Comparison of ENCODE assay signal across 19 cellular contexts in the genomic region with DNA sequence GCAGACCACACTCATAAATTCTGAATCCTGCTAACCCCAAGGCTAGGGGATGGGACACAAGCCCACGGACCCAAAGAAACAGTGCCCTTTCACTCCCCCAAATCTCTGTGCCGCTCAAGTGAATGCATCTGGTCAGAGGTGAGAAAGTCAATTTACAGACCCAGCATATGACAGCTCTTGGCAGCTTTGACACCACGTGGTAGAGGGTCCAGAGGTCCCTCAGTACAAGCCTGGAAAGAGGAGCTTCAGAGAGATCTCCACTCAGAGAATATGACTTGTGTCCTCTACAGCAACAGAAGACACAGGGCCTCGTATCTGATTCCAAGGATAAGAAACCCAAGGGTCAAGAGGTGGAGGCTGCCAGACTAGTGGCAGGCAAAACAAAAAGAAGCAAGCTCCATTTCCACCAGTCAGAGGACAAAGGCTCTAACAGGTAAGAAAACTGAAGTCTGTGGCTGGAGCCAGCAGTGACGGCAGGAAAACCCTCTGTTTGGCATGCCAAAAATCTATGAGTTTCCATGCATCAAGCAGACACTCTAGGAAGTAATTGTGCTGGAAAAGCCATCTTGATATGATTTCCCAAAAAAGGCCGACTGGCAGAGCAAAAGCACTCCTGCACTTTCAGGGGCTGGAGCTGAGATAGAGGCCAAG.
DNase-seq lines count a peak whose midpoint lies in the region; ATAC-seq and TF ChIP-seq lines count a peak whose summit lies in the region.
"Had no signal": no experiment of that assay in that cellular context is flagged by ENCODE, and none has a peak within 500 bp of the region (broad histone marks: within the 10 kb centered on the region; RNA-seq: fewer than 3 reads in every experiment).

No MANE protein-coding gene starts in this region.

- H2AFZ ChIP-seq in mesenchymal stem cell (ENCODE audit: low read depth, low read length) = no peak overlapping the region
- H2AFZ ChIP-seq: hepatocyte had no signal

- peak overlapping the region; percentile 28 to 71 (median 31) for H3K27ac Mint-ChIP-seq in CD4-positive, CD25-positive, alpha-beta regulatory T cell
- H3K27ac Mint-ChIP-seq in endodermal cell = no peak overlapping the region
- no peak overlapping the region for H3K27ac Mint-ChIP-seq in Calu3 (ENCODE audit: unreplicated experiment)
- H3K27ac Mint-ChIP-seq: activated CD4-positive, alpha-beta memory T cell treated with anti-CD3 and anti-CD28 coated beads, Interleukin-2, amount 10 ng/mL, durations not matched to agents 7 days and 5 days; activated naive CD4-positive, alpha-beta T cell treated with anti-CD3 and anti-CD28 coated beads, Interleukin-2, amount 10 ng/mL, durations not matched to agents 7 days and 5 days; mesothelial cell of epicardium; T-cell had no signal

- H3K9me3 Mint-ChIP-seq in CD4-positive, CD25-positive, alpha-beta regulatory T cell = peaks cover 0 to 2% (median 0%) of the 10 kb centered on the region in 7 donors
- no peaks in the 10 kb centered on the region for H3K9me3 Mint-ChIP-seq in endodermal cell
- H3K9me3 Mint-ChIP-seq in Calu3 (ENCODE audit: low read depth, unreplicated experiment) = peaks cover 3% of the 10 kb centered on the region
- H3K9me3 Mint-ChIP-seq: activated CD4-positive, alpha-beta memory T cell treated with anti-CD3 and anti-CD28 coated beads, Interleukin-2, amount 10 ng/mL, durations not matched to agents 7 days and 5 days; mesothelial cell of epicardium; T-cell had no signal

- H3K4me2 ChIP-seq in mesenchymal stem cell (ENCODE audit: low read length, poor library complexity, severe bottlenecking) = no peak overlapping the region
- H3K4me2 ChIP-seq: hepatocyte had no signal

- peak overlapping the region; percentile 78 for H2BK5ac ChIP-seq in mesenchymal stem cell (ENCODE audit: low read depth, low read length, poor library complexity, severe bottlenecking)

- no peak overlapping the region for H3K23ac ChIP-seq in mesenchymal stem cell (ENCODE audit: low read length in 2 of 2)

- peak overlapping the region in 3 of 4 donors; percentile 51 to 55 (median 54) for H3K4me3 Mint-ChIP-seq in CD4-positive, CD25-positive, alpha-beta regulatory T cell
- H3K4me3 Mint-ChIP-seq in endodermal cell = no peak overlapping the region
- H3K4me3 Mint-ChIP-seq in Calu3 (ENCODE audit: low read depth, unreplicated experiment) = no peak overlapping the region
- H3K4me3 Mint-ChIP-seq: activated CD4-positive, alpha-beta memory T cell treated with anti-CD3 and anti-CD28 coated beads, Interleukin-2, amount 10 ng/mL, durations not matched to agents 7 days and 5 days; activated naive CD4-positive, alpha-beta T cell treated with anti-CD3 and anti-CD28 coated beads, Interleukin-2, amount 10 ng/mL, durations not matched to agents 7 days and 5 days; mesothelial cell of epicardium had no signal

- peaks cover 64% of the 10 kb centered on the region for H3K4me1 ChIP-seq in CD4-positive, CD25-positive, alpha-beta regulatory T cell (ENCODE audit: control insufficient read depth, insufficient read depth, low read length, poor library complexity, severe bottlenecking)
- no peaks in the 10 kb centered on the region for H3K4me1 ChIP-seq in endodermal cell (ENCODE audit: control insufficient read depth, insufficient read depth, low read length)
- peaks cover 13% of the 10 kb centered on the region for H3K4me1 ChIP-seq in mesenchymal stem cell (ENCODE audit: control insufficient read depth, insufficient read depth, low read depth, low read length)
- peaks cover 6 to 41% (median 22%) of the 10 kb centered on the region in 4 donors for H3K4me1 ChIP-seq in stomach
- H3K4me1 ChIP-seq: thyroid gland had no signal

- H3K4me1 Mint-ChIP-seq in CD4-positive, CD25-positive, alpha-beta regulatory T cell = peaks cover 21 to 94% (median 63%) of the 10 kb centered on the region in 4 donors
- H3K4me1 Mint-ChIP-seq in endodermal cell (peaks cover 20% of the 10 kb centered on the region), Calu3 (ENCODE audit: low read depth, unreplicated experiment) (peaks cover 33% of the 10 kb centered on the region)

- no peak overlapping the region for H2BK120ac ChIP-seq in mesenchymal stem cell (ENCODE audit: low read depth, low read length)

- H3K27me3 Mint-ChIP-seq in CD4-positive, CD25-positive, alpha-beta regulatory T cell = no peaks in the 10 kb centered on the region
- H3K27me3 Mint-ChIP-seq in endodermal cell (ENCODE audit: insufficient read depth) = no peaks in the 10 kb centered on the region
- no peaks in the 10 kb centered on the region for H3K27me3 Mint-ChIP-seq in Calu3 (ENCODE audit: unreplicated experiment)
- H3K27me3 Mint-ChIP-seq: T-cell had no signal

- no peak for TF ChIP-seq POLR2A in stomach (IDR thresholded peaks at IDR 0.05)

- no peak for ATAC-seq in CD4-positive, CD25-positive, alpha-beta regulatory T cell (ENCODE audit: low read depth in 2 of 2)
- ATAC-seq: T-cell had no signal

- no peak for TF ChIP-seq EP300 in stomach (IDR thresholded peaks at IDR 0.05)

- H3K27ac ChIP-seq in CD4-positive, CD25-positive, alpha-beta regulatory T cell (ENCODE audit: insufficient read depth, low read length, poor library complexity, severe bottlenecking) = no peak overlapping the region
- no peak overlapping the region for H3K27ac ChIP-seq in endodermal cell (ENCODE audit: low read depth, low read length)
- peak overlapping the region; percentile 55 for H3K27ac ChIP-seq in mesenchymal stem cell (ENCODE audit: low read length, poor library complexity, severe bottlenecking)
- no peak overlapping the region for H3K27ac ChIP-seq in stomach
- H3K27ac ChIP-seq: hepatocyte, thyroid gland, VCaP had no signal

- CTCF ChIA-PET in Calu3 (lab: Charles Lee) = no interaction called here

- H4K8ac ChIP-seq in mesenchymal stem cell (ENCODE audit: low read length) = peak overlapping the region; percentile 59

- WGBS in endodermal cell (ENCODE audit: insufficient coverage in 1 of 2, insufficient read length in 1 of 2), 2 experiments = 91 to 93% methylated on average over 5 to 6 of the region's 6 CpGs
- WGBS in mesenchymal stem cell = 87% methylated on average over 5 of the region's 6 CpGs
- 66 to 91% (median 85%) methylated on average over 6 of the region's 6 CpGs for WGBS in stomach, 5 donors

- H3K36me3 ChIP-seq in CD4-positive, CD25-positive, alpha-beta regulatory T cell (ENCODE audit: control insufficient read depth, insufficient read depth, low read length) = no peaks in the 10 kb centered on the region
- H3K36me3 ChIP-seq in endodermal cell (ENCODE audit: control insufficient read depth, insufficient read depth, low read length) (no peaks in the 10 kb centered on the region), mesenchymal stem cell (ENCODE audit: control insufficient read depth in 1 of 2, insufficient read depth in 2 of 2, low read depth in 1 of 2, low read length in 2 of 2) (peaks cover 0 to 5% of the 10 kb centered on the region in 2 experiments), stomach (peaks cover 0 to 7% (median 5%) of the 10 kb centered on the region in 4 donors)
- H3K36me3 ChIP-seq: thyroid gland had no signal

- no peak overlapping the region for H3K4ac ChIP-seq in mesenchymal stem cell (ENCODE audit: low read depth in 1 of 2, low read length in 2 of 2)

- H3K14ac ChIP-seq in mesenchymal stem cell (ENCODE audit: low read length in 2 of 2) = no peak overlapping the region

- H2BK15ac ChIP-seq in mesenchymal stem cell (ENCODE audit: low read depth, poor library complexity, severe bottlenecking) = peak overlapping the region; percentile 26

- H3K36me3 Mint-ChIP-seq in CD4-positive, CD25-positive, alpha-beta regulatory T cell = peaks cover 4% of the 10 kb centered on the region
- peaks cover 16% of the 10 kb centered on the region for H3K36me3 Mint-ChIP-seq in endodermal cell (ENCODE audit: low read depth)
- H3K36me3 Mint-ChIP-seq in Calu3 (ENCODE audit: insufficient read depth, unreplicated experiment) = peaks cover 8% of the 10 kb centered on the region

- no peak overlapping the region for H4K91ac ChIP-seq in mesenchymal stem cell (ENCODE audit: low read length)

- H3K9me3 ChIP-seq in CD4-positive, CD25-positive, alpha-beta regulatory T cell (ENCODE audit: control insufficient read depth in 2 of 2, low read length in 2 of 2) = no peaks in the 10 kb centered on the region
- H3K9me3 ChIP-seq in endodermal cell (ENCODE audit: control insufficient read depth, low read length) (no peaks in the 10 kb centered on the region), mesenchymal stem cell (ENCODE audit: control insufficient read depth, low read length) (no peaks in the 10 kb centered on the region), stomach (no peaks in the 10 kb centered on the region)
- H3K9me3 ChIP-seq: Caco-2, thyroid gland had no signal

- H3K18ac ChIP-seq in mesenchymal stem cell (ENCODE audit: low read depth in 1 of 2, low read length in 2 of 2) = peak overlapping the region; percentile 42 to 60

- BruUV-seq in Calu3 (replicated peaks; lab: Mats Ljungman, UMichigan) = no TSS peak

- peaks cover 20% of the 10 kb centered on the region for H3K79me1 ChIP-seq in mesenchymal stem cell (replicated peaks; ENCODE audit: low read length, poor library complexity, severe bottlenecking)

- H2BK12ac ChIP-seq in mesenchymal stem cell (ENCODE audit: low read length in 2 of 2) = peak overlapping the region in 1 of 2 experiments; percentile 9

- no peaks in the 10 kb centered on the region for H3K27me3 ChIP-seq in CD4-positive, CD25-positive, alpha-beta regulatory T cell (ENCODE audit: control insufficient read depth, insufficient read depth, low read length)
- H3K27me3 ChIP-seq in endodermal cell (ENCODE audit: control insufficient read depth, insufficient read depth, low read length, poor library complexity, severe bottlenecking) (no peaks in the 10 kb centered on the region), mesenchymal stem cell (ENCODE audit: control insufficient read depth in 1 of 2, insufficient read depth in 1 of 2, low read length in 2 of 2) (no peaks in the 10 kb centered on the region), stomach (no peaks in the 10 kb centered on the region)
- H3K27me3 ChIP-seq: hepatocyte, thyroid gland had no signal

- H3K9ac ChIP-seq in endodermal cell (ENCODE audit: extremely low read depth, low read length, poor library complexity, severe bottlenecking) = no peak overlapping the region
- no peak overlapping the region for H3K9ac ChIP-seq in mesenchymal stem cell (ENCODE audit: low read length)

- H3K4me3 ChIP-seq in CD4-positive, CD25-positive, alpha-beta regulatory T cell (ENCODE audit: low read depth, low read length) = no peak overlapping the region
- H3K4me3 ChIP-seq in endodermal cell (ENCODE audit: low read length) (no peak overlapping the region), mesenchymal stem cell (ENCODE audit: insufficient read depth in 1 of 2, low read depth in 1 of 2, low read length in 2 of 2) (no peak overlapping the region), stomach (no peak overlapping the region)
- H3K4me3 ChIP-seq: hepatocyte, thyroid gland had no signal

- TF ChIP-seq CTCF in endodermal cell (conservative IDR thresholded peaks at IDR 0.05) (no peak), Calu3 (IDR thresholded peaks at IDR 0.05; ENCODE audit: unreplicated experiment) (no peak), stomach (IDR thresholded peaks at IDR 0.05) (no peak)

- H2AK5ac ChIP-seq in mesenchymal stem cell (ENCODE audit: low read length, severe bottlenecking) = peak overlapping the region; percentile 86

- intact Hi-C loops in Calu3 (cut with micrococcal nuclease; ENCODE audit: unreplicated experiment) (no loop called here), stomach (cut with DNase I; ENCODE audit: low total_unique reads) (no loop called here)

- no peak for DNase-seq in CD4-positive, CD25-positive, alpha-beta regulatory T cell
- DNase-seq in M059J (ENCODE audit: low read depth) (peak; percentile 30), endodermal cell (peak; percentile 39), mesenchymal stem cell (no peak), Calu3 (no peak), AG20443 (ENCODE audit: low spot score) (no peak), stomach (no peak)
- DNase-seq: activated CD4-positive, alpha-beta memory T cell treated with anti-CD3 and anti-CD28 coated beads, Interleukin-2, amount 10 ng/mL, durations not matched to agents 7 days and 5 days; activated naive CD4-positive, alpha-beta T cell treated with anti-CD3 and anti-CD28 coated beads, Interleukin-2, amount 10 ng/mL, durations not matched to agents 7 days and 5 days; Caco-2; EL; NCI-H524 treated with DMSO at 0.1 percent for 48 hours; SHP77; stimulated activated CD4-positive, alpha-beta T cell treated with anti-CD3 and anti-CD28 coated beads, Interleukin-15, amount 100 ng/mL, for 24 hours; T-cell; thyroid gland had no signal

Comparison
In these comparisons a context has a peak if more than half of its experiments do, and no peak if none do; other contexts are left out.
1. DNase-seq: peak in M059J (single experiment) and endodermal cell (single experiment); none in CD4-positive, CD25-positive, alpha-beta regulatory T cell (0 of 3), mesenchymal stem cell (single experiment), Calu3 (single experiment), AG20443 (single experiment) and stomach (single experiment).
2. H3K27ac Mint-ChIP-seq: peak in CD4-positive, CD25-positive, alpha-beta regulatory T cell (3 of 3); none in endodermal cell (single experiment) and Calu3 (single experiment).
3. H3K4me3 Mint-ChIP-seq: peak in CD4-positive, CD25-positive, alpha-beta regulatory T cell (3 of 4); none in endodermal cell (single experiment) and Calu3 (single experiment).